22 cellular contexts compared by ENCODE assay signal in genomic region chr11:117676501-117676900, GRCh38.
"Had no signal": no experiment of that assay in that cellular context is flagged by ENCODE, and none has a peak within 500 bp of the region (broad histone marks: within the 10 kb centered on the region; RNA-seq: fewer than 3 reads in every experiment).

No MANE protein-coding gene starts in this region.

- FAIRE-seq: small intestine had no signal

- ATAC-seq: activated T-cell treated with anti-CD3 and anti-CD28 coated beads, Interleukin-2, amount 50 U/mL, for 72 hours; foreskin keratinocyte; left lung; naive thymus-derived CD4-positive, alpha-beta T cell; sciatic nerve; stimulated activated memory B cell treated with anti-CD40 and anti-IgM and Interleukin-4, amounts not matched to agents 10 μg/mL and 1 μg/mL and 100 μg/mL, for 72 hours had no signal

- H3K9ac ChIP-seq: neural progenitor cell had no signal

- H3K4me3 ChIP-seq: cardiac muscle cell, hepatocyte, left lung, lung, neural progenitor cell, stomach, testis, vagina had no signal

- H3K9me3 ChIP-seq: left lung, stomach, testis, vagina had no signal

- H3K27me3 ChIP-seq: left lung, testis, vagina had no signal

- H3K4me2 ChIP-seq: hepatocyte, neural progenitor cell had no signal

- H3K36me3 ChIP-seq: cardiac muscle cell, left lung, neural progenitor cell, stomach, vagina had no signal

- H3K27ac ChIP-seq: cardiac muscle cell, foreskin keratinocyte, hepatocyte, left lung, neural progenitor cell, stomach, testis, vagina had no signal

- DNase-seq: activated CD4-positive, alpha-beta memory T cell treated with anti-CD3 and anti-CD28 coated beads, Interleukin-2, amount 10 ng/mL, durations not matched to agents 7 days and 5 days; activated CD4-positive, alpha-beta T cell treated with anti-CD3 and anti-CD28 coated beads, Interleukin-2, amount 10 ng/mL, durations not matched to agents 24 days and 14 days; activated effector memory CD4-positive, alpha-beta T cell treated with Interleukin-2 at 50 U/mL for 16 hours; activated naive CD4-positive, alpha-beta T cell treated with anti-CD3 and anti-CD28 coated beads, Interleukin-2, amount 10 ng/mL, durations not matched to agents 7 days and 5 days; activated T-cell treated with anti-CD3 and anti-CD28 coated beads, Interleukin-2, amount 50 U/mL, for 72 hours; amygdala; effector memory CD4-positive, alpha-beta T cell; foreskin keratinocyte; glutamatergic neuron; immature natural killer cell; naive thymus-derived CD4-positive, alpha-beta T cell; small intestine; stomach; testis had no signal

- H3K4me1 ChIP-seq: foreskin keratinocyte, left lung, stomach, vagina had no signal
